ENCODE assay signal across 13 cellular contexts in genomic region chr14:60565211-60565610, GRCh38. TPM values are rescaled to one million over a fixed set of nuclear protein-coding genes. Genes with fewer than 3 reads are reported as not detected.
DNase-seq lines count a peak whose midpoint lies in the region; ATAC-seq, FAIRE-seq and TF ChIP-seq lines count a peak whose summit lies in the region.
"Had no signal": no experiment of that assay in that cellular context is flagged by ENCODE, and none has a peak within 500 bp of the region (broad histone marks: within the 10 kb centered on the region; RNA-seq: fewer than 3 reads in every experiment).

No MANE protein-coding gene starts in this region.

- ATAC-seq in HG03045 (IDR thresholded peaks at IDR 0.05; ENCODE audit: unreplicated experiment): no peak
- ATAC-seq: pancreas had no signal

- no peak for TF ChIP-seq CTCF in GM10266 (IDR thresholded peaks at IDR 0.05; ENCODE audit: control insufficient read depth, insufficient read depth, low read depth, missing control alignments)

- FAIRE-seq in frontal cortex (lab: Jason Lieb, UNC): no peak
- FAIRE-seq: pancreas had no signal

- in situ Hi-C loops in ACHN (cut with HindIII; ENCODE audit: low pct_ligation_motif_present, low pct_unique_long_range_greater_than_20kb, low sequenced_read_pairs): no loop called here

- DNase-seq in ACHN (peak; percentile 71), HK-2 (ENCODE audit: unreplicated experiment) (peak; percentile 17), RPMI7951 (ENCODE audit: low read depth) (peak; percentile 41), iPS-NIHi11 (ENCODE audit: low spot score) (peak; percentile 13), GM10266 (ENCODE audit: extremely low spot score) (no peak), frontal cortex (ENCODE audit: low spot score in 2 of 2) (no peak), anterior cingulate cortex (lab: John Stamatoyannopoulos, UW) (no peak)
- DNase-seq: AML-193, lower lobe of right lung, NCI-H774, pancreas had no signal

RNA-seq across cellular contexts. Expression of gene SIX6, which starts 56.3 kb away (rescaled TPM):
- not detected in 2 replicates for total RNA-seq in RPMI7951 (2014; rRNA removed; shearing (Covaris generic))
- total RNA-seq in frontal cortex: not detected
- total RNA-seq: activated T-helper 2 cell treated with anti-CD3 and anti-CD28 coated beads, Interferon-gamma antibody, Interleukin-2, Interleukin-4, amounts not matched to agents 10 μg/mL and 5 μg/mL and 100 μg/mL, durations not matched to agents 14 hours and 24 hours and 36 hours; lower lobe of right lung; pancreas had no signal

Comparison
In these comparisons a context has a peak if more than half of its experiments do, and no peak if none do; other contexts are left out.
1. DNase-seq: peak in ACHN (single experiment), HK-2 (single experiment), RPMI7951 (single experiment) and iPS-NIHi11 (single experiment); none in GM10266 (single experiment), frontal cortex (0 of 2) and anterior cingulate cortex (0 of 58).